Comparison of ENCODE assay signal across 1 cellular context in genomic region chr4:24651266-24651665, GRCh38.
TF ChIP-seq lines count a peak whose summit lies in the region.

No MANE protein-coding gene starts in this region.

TF ChIP-seq in SK-N-SH treated with all-trans-retinoic acid at 6 μM for 48 hours, 23 proteins besides CTCF, POLR2A, EP300 and RAD21 (continued from another document):
- no peak for TF ChIP-seq TOX (CRISPR knock-in tag; IDR thresholded peaks at IDR 0.05; ENCODE audit: borderline replicate concordance)
- TF ChIP-seq ZNF70 (CRISPR knock-in tag; IDR thresholded peaks at IDR 0.05), result no peak
- TF ChIP-seq ESRRG (CRISPR knock-in tag; IDR thresholded peaks at IDR 0.05), result no peak
- TF ChIP-seq ISL1 (CRISPR knock-in tag; IDR thresholded peaks at IDR 0.05), result no peak
- TF ChIP-seq PATZ1 (CRISPR knock-in tag; IDR thresholded peaks at IDR 0.05; ENCODE audit: borderline replicate concordance), result no peak
- TF ChIP-seq ZFP3 (CRISPR knock-in tag; IDR thresholded peaks at IDR 0.05), result no peak
- TF ChIP-seq TCF4 (CRISPR knock-in tag; IDR thresholded peaks at IDR 0.05; ENCODE audit: borderline replicate concordance), result no peak
- no peak for TF ChIP-seq POU6F1 (CRISPR knock-in tag; IDR thresholded peaks at IDR 0.05; ENCODE audit: borderline replicate concordance, low read depth)
- no peak for TF ChIP-seq BACH2 (CRISPR knock-in tag; IDR thresholded peaks at IDR 0.05; ENCODE audit: borderline replicate concordance)
- no peak for TF ChIP-seq ZC3H10 (CRISPR knock-in tag; IDR thresholded peaks at IDR 0.05)
